ENCODE assay signal across 14 cellular contexts in the genomic region with DNA sequence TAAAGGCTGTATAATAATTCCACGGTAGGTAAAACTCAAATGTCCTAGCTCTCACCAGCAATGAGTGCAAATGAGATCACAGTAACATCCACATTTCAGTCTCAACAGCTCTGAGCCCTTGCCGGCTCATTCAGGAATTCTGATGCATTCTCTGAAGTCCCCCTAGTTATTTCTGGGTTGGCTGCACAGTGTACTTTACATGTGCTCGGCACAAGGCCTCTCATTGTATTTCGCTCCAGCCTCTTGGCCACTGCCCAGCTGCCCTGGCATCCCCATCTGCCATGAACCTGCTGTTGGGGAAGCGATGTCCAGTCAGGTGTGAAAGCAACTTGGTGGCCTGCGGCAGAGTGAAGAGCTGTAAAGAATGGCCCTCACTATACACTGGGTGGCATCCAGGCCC. TPM values are rescaled to one million over a fixed set of nuclear protein-coding genes. Genes with fewer than 3 reads are reported as not detected.
DNase-seq lines count a peak whose midpoint lies in the region; ATAC-seq, FAIRE-seq and TF ChIP-seq lines count a peak whose summit lies in the region.
"Had no signal": no experiment of that assay in that cellular context is flagged by ENCODE, and none has a peak within 500 bp of the region (broad histone marks: within the 10 kb centered on the region; RNA-seq: fewer than 3 reads in every experiment).

No MANE protein-coding gene starts in this region.

- in situ Hi-C loops in gastrocnemius medialis (cut with MboI; ENCODE audit: low sequenced_read_pairs in 4 of 4) = loop anchor here in 1 of 4 donors (25.0 kb wide), 1 partner anchor 158 kb away; a partner anchor contains a TSS

- H3K9me3 Mint-ChIP-seq in GM23338 = no peaks in the 10 kb centered on the region
- H3K9me3 Mint-ChIP-seq: activated CD4-positive, alpha-beta memory T cell treated with anti-CD3 and anti-CD28 coated beads for 36 hours had no signal

- H3K79me2 ChIP-seq in Loucy (ENCODE audit: insufficient read depth, low read length) = peaks cover 27% of the 10 kb centered on the region
- H3K79me2 ChIP-seq in GM23338 (replicated peaks; ENCODE audit: insufficient read depth) = peaks cover 16% of the 10 kb centered on the region

- DNase-seq in astrocyte of the hippocampus (ENCODE audit: low read depth, low spot score) (peak; percentile 84), kidney (peak; percentile 92), gastrocnemius medialis (peak; percentile 45 to 65), GM23338 (ENCODE audit: low spot score) (no peak), omental fat pad (ENCODE audit: low spot score) (no peak)
- no peak for DNase-seq in activated CD4-positive, alpha-beta T cell treated with anti-CD3 and anti-CD28 coated beads, Interleukin-2, amount 50 U/mL, for 4 hours
- DNase-seq: activated CD4-positive, alpha-beta memory T cell treated with anti-CD3 and anti-CD28 coated beads for 36 hours; GDM1; RPMI8226; stimulated activated naive CD8-positive, alpha-beta T cell treated with anti-CD3 and anti-CD28 coated beads, Interleukin-15, Interleukin-2, amounts not matched to agents 100 U/mL and 50 U/mL, for 24 hours had no signal

- H3K9me3 ChIP-seq in Loucy (ENCODE audit: insufficient read depth, low read depth, low read length) (no peaks in the 10 kb centered on the region), kidney (ENCODE audit: control insufficient read depth in 1 of 2, low read length in 2 of 2) (no peaks in the 10 kb centered on the region), gastrocnemius medialis (no peaks in the 10 kb centered on the region)

- peaks cover 24% of the 10 kb centered on the region for H3K4me1 Mint-ChIP-seq in GM23338

- H3K27ac ChIP-seq in kidney (ENCODE audit: low read depth in 2 of 2, low read length in 2 of 2) = peak overlapping the region; percentile 30 to 80
- peak overlapping the region; percentile 57 to 73 (median 67) for H3K27ac ChIP-seq in gastrocnemius medialis
- no peak overlapping the region for H3K27ac ChIP-seq in GM23338 (ENCODE audit: low read depth)

- H3K4me2 ChIP-seq in Loucy (ENCODE audit: low read depth, low read length, poor library complexity, severe bottlenecking) (peak overlapping the region; percentile 54), GM23338 (no peak overlapping the region)

- H3K27me3 ChIP-seq in Loucy (ENCODE audit: insufficient read depth, low read length, poor library complexity, severe bottlenecking) = peaks cover 6% of the 10 kb centered on the region
- H3K27me3 ChIP-seq in gastrocnemius medialis = no peaks in the 10 kb centered on the region
- no peaks in the 10 kb centered on the region for H3K27me3 ChIP-seq in GM23338 (ENCODE audit: insufficient read depth)

- H3K36me3 Mint-ChIP-seq in GM23338 (ENCODE audit: low read depth) = peaks cover 16% of the 10 kb centered on the region

- peaks cover 19% of the 10 kb centered on the region for H3K27me3 Mint-ChIP-seq in GM23338 (ENCODE audit: insufficient read depth, low read depth, poor library complexity)
- H3K27me3 Mint-ChIP-seq: activated CD4-positive, alpha-beta memory T cell treated with anti-CD3 and anti-CD28 coated beads for 36 hours had no signal

- H3K36me3 ChIP-seq in Loucy (ENCODE audit: insufficient read depth, low read length) = no peaks in the 10 kb centered on the region
- no peaks in the 10 kb centered on the region for H3K36me3 ChIP-seq in kidney (ENCODE audit: control insufficient read depth in 1 of 2, insufficient read depth in 2 of 2, low read length in 2 of 2)
- H3K36me3 ChIP-seq in gastrocnemius medialis = no peaks in the 10 kb centered on the region
- H3K36me3 ChIP-seq in GM23338 (ENCODE audit: insufficient read depth) = no peaks in the 10 kb centered on the region

- H2AFZ ChIP-seq in Loucy (ENCODE audit: low read length) (no peak overlapping the region), GM23338 (no peak overlapping the region)

- no peak for TF ChIP-seq POLR2A in gastrocnemius medialis (IDR thresholded peaks at IDR 0.05)

- H3K4me1 ChIP-seq in Loucy (ENCODE audit: insufficient read depth, low read length, poor library complexity, severe bottlenecking) (peaks cover 59% of the 10 kb centered on the region), kidney (ENCODE audit: control insufficient read depth in 1 of 2, insufficient read depth in 1 of 2, low read depth in 1 of 2, low read length in 2 of 2) (peaks cover 15 to 19% of the 10 kb centered on the region in 2 donors), gastrocnemius medialis (peaks cover 16 to 36% of the 10 kb centered on the region in 2 donors), GM23338 (ENCODE audit: insufficient read depth) (peaks cover 4% of the 10 kb centered on the region; the same call in 1 of the 2 replicates)

- intact Hi-C loops in kidney (cut with DNase I) = no loop called here
- intact Hi-C loops in gastrocnemius medialis (cut with DNase I; ENCODE audit: low total_unique reads) = no loop called here

- H4K20me1 ChIP-seq in Loucy (ENCODE audit: insufficient read depth, low read length, poor library complexity, severe bottlenecking) = peaks cover 13% of the 10 kb centered on the region
- peaks cover 5% of the 10 kb centered on the region for H4K20me1 ChIP-seq in GM23338 (replicated peaks; ENCODE audit: insufficient read depth)

- H3K4me3 ChIP-seq in Loucy (ENCODE audit: low read length, poor library complexity, severe bottlenecking) = peak overlapping the region; percentile 34
- H3K4me3 ChIP-seq in kidney (ENCODE audit: low read length in 2 of 2) = no peak overlapping the region
- H3K4me3 ChIP-seq in gastrocnemius medialis = no peak overlapping the region
- H3K4me3 ChIP-seq in GM23338 = no peak overlapping the region

- H3K4me3 Mint-ChIP-seq in GM23338 = no peak overlapping the region
- H3K4me3 Mint-ChIP-seq: activated CD4-positive, alpha-beta memory T cell treated with anti-CD3 and anti-CD28 coated beads for 36 hours had no signal

- peak in 1 of 2 donors; percentile 9 for ATAC-seq in gastrocnemius medialis
- no peak for ATAC-seq in HG03439 (IDR thresholded peaks at IDR 0.05; ENCODE audit: unreplicated experiment)
- ATAC-seq in GM23338 = no peak
- ATAC-seq in omental fat pad (ENCODE audit: low FRiP score) = no peak
- ATAC-seq: stimulated activated naive CD8-positive, alpha-beta T cell treated with anti-CD3 and anti-CD28 coated beads, Interleukin-15, Interleukin-2, amounts not matched to agents 100 U/mL and 50 U/mL, for 24 hours had no signal

- H3F3A ChIP-seq in Loucy (ENCODE audit: low read depth) (peaks cover 6% of the 10 kb centered on the region; the same call in 1 of the 2 replicates), GM23338 (replicated peaks; ENCODE audit: low read depth) (peaks cover 6% of the 10 kb centered on the region)

- no peak overlapping the region for H3K27ac Mint-ChIP-seq in GM23338
- H3K27ac Mint-ChIP-seq: activated CD4-positive, alpha-beta memory T cell treated with anti-CD3 and anti-CD28 coated beads for 36 hours had no signal

- no peaks in the 10 kb centered on the region for H3K9me2 ChIP-seq in Loucy (replicated peaks; ENCODE audit: low read depth, low read length)
- no peaks in the 10 kb centered on the region for H3K9me2 ChIP-seq in GM23338 (ENCODE audit: insufficient read depth)

- no peak for FAIRE-seq in kidney (lab: Jason Lieb, UNC)
- FAIRE-seq: bronchial epithelial cell had no signal

- H3K9ac ChIP-seq in Loucy (ENCODE audit: low read depth, low read length, poor library complexity, severe bottlenecking) (peak overlapping the region; percentile 67), kidney (ENCODE audit: low read length in 2 of 2) (peak overlapping the region in 1 of 2 donors; percentile 38)

- no peak for TF ChIP-seq CTCF in Loucy (conservative IDR thresholded peaks at IDR 0.05; ENCODE audit: low read length)
- TF ChIP-seq CTCF in kidney (IDR thresholded peaks at IDR 0.05; ENCODE audit: borderline replicate concordance, extremely low read depth, insufficient read depth) = no peak
- TF ChIP-seq CTCF in gastrocnemius medialis (IDR thresholded peaks at IDR 0.05 in 4 of 5, conservative IDR thresholded peaks at IDR 0.05 in 1 of 5) = no peak
- TF ChIP-seq CTCF in GM23338 (conservative IDR thresholded peaks at IDR 0.05; ENCODE audit: low read depth in 2 of 2) = no peak
- no peak for TF ChIP-seq CTCF in omental fat pad (IDR thresholded peaks at IDR 0.05)

TF ChIP-seq in GM23338, 12 proteins besides CTCF, POLR2A, EP300 and RAD21 (continues in another document):
- TF ChIP-seq JUNB (IDR thresholded peaks at IDR 0.05; ENCODE audit: unreplicated experiment) = no peak
- TF ChIP-seq, protein P1, sequence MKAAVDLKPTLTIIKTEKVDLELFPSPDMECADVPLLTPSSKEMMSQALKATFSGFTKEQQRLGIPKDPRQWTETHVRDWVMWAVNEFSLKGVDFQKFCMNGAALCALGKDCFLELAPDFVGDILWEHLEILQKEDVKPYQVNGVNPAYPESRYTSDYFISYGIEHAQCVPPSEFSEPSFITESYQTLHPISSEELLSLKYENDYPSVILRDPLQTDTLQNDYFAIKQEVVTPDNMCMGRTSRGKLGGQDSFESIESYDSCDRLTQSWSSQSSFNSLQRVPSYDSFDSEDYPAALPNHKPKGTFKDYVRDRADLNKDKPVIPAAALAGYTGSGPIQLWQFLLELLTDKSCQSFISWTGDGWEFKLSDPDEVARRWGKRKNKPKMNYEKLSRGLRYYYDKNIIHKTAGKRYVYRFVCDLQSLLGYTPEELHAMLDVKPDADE (IDR thresholded peaks at IDR 0.05) = no peak

RNA-seq across cellular contexts. Expression of a gene that starts 14.3 kb away (rescaled TPM):
- total RNA-seq in kidney (2.2 TPM), gastrocnemius medialis (1 to 10 TPM in 2 of 4 donors, under 1 TPM in 1, not detected in 1; 0.33 to 3.7 (median 1.1) TPM), omental fat pad (10 to 100 TPM in 1 of 4 donors, 1 to 10 TPM in 3; 2.3 to 20.0 (median 3.5) TPM)
- polyA plus RNA-seq in kidney (ENCODE audit: insufficient read depth, low read depth, low replicate concordance) (not detected), GM23338 (2016; fragmentation: Nextera tagmentation; extraction: Ambion mirVana) (1.6 and 2.5 TPM in 2 replicates)
- 0.38 and 0.50 TPM in 2 replicates for total RNA-seq in GM23338 (2014; rRNA removed; shearing (Covaris generic))
- total RNA-seq: activated CD4-positive, alpha-beta memory T cell treated with anti-CD3 and anti-CD28 coated beads for 36 hours; bronchial epithelial cell; HT1080 had no signal

RNA-seq across cellular contexts. Expression of a gene that starts 16.6 kb away (rescaled TPM):
- 12.6 TPM for total RNA-seq in kidney
- 6.7 TPM for polyA plus RNA-seq in kidney (ENCODE audit: insufficient read depth, low read depth, low replicate concordance)
- total RNA-seq in gastrocnemius medialis = 10 to 100 TPM in 2 of 4 donors, 1 to 10 TPM in 2; 8.1 to 19.7 (median 10.6) TPM
- 1.7 and 2.1 TPM in 2 replicates for total RNA-seq in GM23338 (2014; rRNA removed; shearing (Covaris generic))
- polyA plus RNA-seq in GM23338 (2016; fragmentation: Nextera tagmentation; extraction: Ambion mirVana) = 0.85 and 1.2 TPM in 2 replicates
- total RNA-seq in omental fat pad = 10 to 100 TPM; 18.9 to 46.2 (median 35.2) TPM
- total RNA-seq: activated CD4-positive, alpha-beta memory T cell treated with anti-CD3 and anti-CD28 coated beads for 36 hours had no signal

RNA-seq across cellular contexts. Expression of a gene that starts 31.5 kb away (rescaled TPM):
- total RNA-seq in kidney (28.6 TPM), gastrocnemius medialis (10 to 100 TPM; 13.6 to 31.1 (median 27.4) TPM), omental fat pad (10 to 100 TPM in 2 of 4 donors, 1 to 10 TPM in 2; 4.2 to 12.1 (median 9.7) TPM)
- polyA plus RNA-seq in kidney (ENCODE audit: insufficient read depth, low read depth, low replicate concordance) (6.5 TPM), GM23338 (2016; fragmentation: Nextera tagmentation; extraction: Ambion mirVana) (not detected in 2 replicates)
- 0.31 TPM in 1 of 2 replicates, not detected in the other for total RNA-seq in GM23338 (2014; rRNA removed; shearing (Covaris generic))
- total RNA-seq: HT1080 had no signal

RNA-seq across cellular contexts. Expression of a gene that starts 52.9 kb away (rescaled TPM):
- total RNA-seq in kidney = 58.6 TPM
- polyA plus RNA-seq in kidney (ENCODE audit: insufficient read depth, low read depth, low replicate concordance) = 6.8 TPM
- total RNA-seq in gastrocnemius medialis = 10 to 100 TPM; 11.4 to 29.8 (median 23.3) TPM
- 19.5 and 29.5 TPM in 2 replicates for total RNA-seq in GM23338 (2014; rRNA removed; shearing (Covaris generic))
- polyA plus RNA-seq in GM23338 (2016; fragmentation: Nextera tagmentation; extraction: Ambion mirVana) = 9.4 and 10.5 TPM in 2 replicates
- total RNA-seq in omental fat pad = 10 to 100 TPM; 29.9 to 77.9 (median 56.7) TPM

Comparison
In these comparisons a context has a peak if more than half of its experiments do, and no peak if none do; other contexts are left out.
1. DNase-seq: peak in astrocyte of the hippocampus (single experiment), kidney (single experiment) and gastrocnemius medialis (2 of 2); none in GM23338 (single experiment), omental fat pad (single experiment) and activated CD4-positive, alpha-beta T cell treated with anti-CD3 and anti-CD28 coated beads, Interleukin-2, amount 50 U/mL, for 4 hours (0 of 2).